Comparison of ENCODE assay signal across 18 cellular contexts in genomic region chr10:78210548-78210947, GRCh38.
DNase-seq lines count a peak whose midpoint lies in the region; ATAC-seq, FAIRE-seq and TF ChIP-seq lines count a peak whose summit lies in the region.
"Had no signal": no experiment of that assay in that cellular context is flagged by ENCODE, and none has a peak within 500 bp of the region (broad histone marks: within the 10 kb centered on the region; RNA-seq: fewer than 3 reads in every experiment).

No MANE protein-coding gene starts in this region.

- H3K4me3 Mint-ChIP-seq in activated T-cell treated with anti-CD3 and anti-CD28 coated beads, Interleukin-2, amount 50 U/mL, for 72 hours: no peak overlapping the region
- H3K4me3 Mint-ChIP-seq: CD4-positive, CD25-positive, alpha-beta regulatory T cell had no signal

- no peak for TF ChIP-seq POLR2A in GM12891 (IDR thresholded peaks at IDR 0.05; ENCODE audit: low read depth, low read length)

- FAIRE-seq in GM12891 (lab: Jason Lieb, UNC): no peak
- FAIRE-seq: H54 had no signal

- H3K27ac Mint-ChIP-seq in activated T-cell treated with anti-CD3 and anti-CD28 coated beads, Interleukin-2, amount 50 U/mL, for 72 hours: no peak overlapping the region

- peaks cover 7% of the 10 kb centered on the region for H3K27me3 Mint-ChIP-seq in activated T-cell treated with anti-CD3 and anti-CD28 coated beads, Interleukin-2, amount 50 U/mL, for 72 hours (ENCODE audit: low read depth)

- no peak for DNase-seq in activated T-cell treated with anti-CD3 and anti-CD28 coated beads, Interleukin-2, amount 50 U/mL, for 72 hours
- no peak for DNase-seq in activated T-cell treated with anti-CD3 and anti-CD28 coated beads, Interleukin-2, amount 50 U/mL, for 1 hour
- DNase-seq in RPMI7951 (ENCODE audit: low read depth) (peak; percentile 80), glomerular visceral epithelial cell (ENCODE audit: extremely low spot score) (peak; percentile 13), GM12891 (ENCODE audit: insufficient read length, low spot score) (no peak)
- DNase-seq in stimulated activated naive CD8-positive, alpha-beta T cell treated with anti-CD3 and anti-CD28 coated beads, Interleukin-15, Interleukin-2, amounts not matched to agents 100 U/mL and 50 U/mL, for 24 hours: peak; percentile 18
- DNase-seq: 8988T; Calu3; CD4-positive, CD25-positive, alpha-beta regulatory T cell; GF-D8; KG1; MM.1S; NCI-H187 treated with DMSO at 0.1 percent for 48 hours; NCI-H446; SHP77 treated with DMSO at 0.1 percent for 48 hours had no signal

- H3K9me3 Mint-ChIP-seq in activated T-cell treated with anti-CD3 and anti-CD28 coated beads, Interleukin-2, amount 50 U/mL, for 72 hours: no peaks in the 10 kb centered on the region

- H3K4me1 Mint-ChIP-seq in activated T-cell treated with anti-CD3 and anti-CD28 coated beads, Interleukin-2, amount 50 U/mL, for 72 hours (ENCODE audit: low read depth): no peaks in the 10 kb centered on the region

- peak; percentile 25 to 26 for ATAC-seq in activated T-cell treated with anti-CD3 and anti-CD28 coated beads, Interleukin-2, amount 50 U/mL, for 72 hours (replicated peaks in 1 of 2)
- ATAC-seq in stimulated activated naive CD8-positive, alpha-beta T cell treated with anti-CD3 and anti-CD28 coated beads, Interleukin-15, Interleukin-2, amounts not matched to agents 100 U/mL and 50 U/mL, for 24 hours: peak; percentile 41
- ATAC-seq in esophagus mucosa (no peak), HG03175 (IDR thresholded peaks at IDR 0.05; ENCODE audit: unreplicated experiment) (no peak)

- no peaks in the 10 kb centered on the region for H3K36me3 Mint-ChIP-seq in activated T-cell treated with anti-CD3 and anti-CD28 coated beads, Interleukin-2, amount 50 U/mL, for 72 hours (ENCODE audit: insufficient read depth in 2 of 2)
- H3K36me3 Mint-ChIP-seq: CD4-positive, CD25-positive, alpha-beta regulatory T cell had no signal

TF ChIP-seq in GM12891, 5 proteins besides CTCF, POLR2A, EP300 and RAD21:
- TF ChIP-seq SPI1 (IDR thresholded peaks at IDR 0.05; ENCODE audit: low read depth, low read length): no peak
- TF ChIP-seq TAF1 (IDR thresholded peaks at IDR 0.05; ENCODE audit: low read depth, low read length): no peak
- TF ChIP-seq PAX5 (IDR thresholded peaks at IDR 0.05; ENCODE audit: insufficient read depth, low read length, severe bottlenecking): no peak
- TF ChIP-seq POLR2AphosphoS5 (IDR thresholded peaks at IDR 0.05; ENCODE audit: low read depth, low read length): no peak
- TF ChIP-seq POU2F2 (IDR thresholded peaks at IDR 0.05; ENCODE audit: low read depth, low read length): no peak
TF ChIP-seq in GM12891: peak in this region for 0.

Comparison
In these comparisons a context has a peak if more than half of its experiments do, and no peak if none do; other contexts are left out.
1. ATAC-seq: peak in activated T-cell treated with anti-CD3 and anti-CD28 coated beads, Interleukin-2, amount 50 U/mL, for 72 hours (2 of 2) and stimulated activated naive CD8-positive, alpha-beta T cell treated with anti-CD3 and anti-CD28 coated beads, Interleukin-15, Interleukin-2, amounts not matched to agents 100 U/mL and 50 U/mL, for 24 hours (single experiment); none in esophagus mucosa (single experiment) and HG03175 (single experiment).
2. DNase-seq: peak in RPMI7951 (single experiment), glomerular visceral epithelial cell (single experiment) and stimulated activated naive CD8-positive, alpha-beta T cell treated with anti-CD3 and anti-CD28 coated beads, Interleukin-15, Interleukin-2, amounts not matched to agents 100 U/mL and 50 U/mL, for 24 hours (single experiment); none in activated T-cell treated with anti-CD3 and anti-CD28 coated beads, Interleukin-2, amount 50 U/mL, for 72 hours (0 of 2), activated T-cell treated with anti-CD3 and anti-CD28 coated beads, Interleukin-2, amount 50 U/mL, for 1 hour (single experiment) and GM12891 (single experiment).